ENCODE assay signal across 8 cellular contexts in genomic region chr18:12327510-12328178, GRCh38. TPM values are rescaled to one million over a fixed set of nuclear protein-coding genes. Genes with fewer than 3 reads are reported as not detected.
DNase-seq lines count a peak whose midpoint lies in the region; ATAC-seq, FAIRE-seq and TF ChIP-seq lines count a peak whose summit lies in the region.

No MANE protein-coding gene starts in this region.

- H3K27me3 ChIP-seq in ovary (no peaks in the 10 kb centered on the region), transverse colon (no peaks in the 10 kb centered on the region)

- DNase-seq in NCI-H446 (lab: John Stamatoyannopoulos, UW), result peak; percentile 20 to 35
- DNase-seq in NCI-H446 treated with DMSO at 0.1 percent for 48 hours (lab: John Stamatoyannopoulos, UW), result no peak
- DNase-seq in RCC 7860 (ENCODE audit: low spot score), result peak; percentile 48
- peak; percentile 85 to 87 for DNase-seq in activated T-cell treated with anti-CD3 and anti-CD28 coated beads, Interleukin-2, amount 50 U/mL, for 48 hours
- DNase-seq in foreskin fibroblast, result peak; percentile 63 to 88
- DNase-seq in ovary, result peak; percentile 57 to 76 (median 69)
- DNase-seq in transverse colon, result peak; percentile 81

- TF ChIP-seq CTCF in foreskin fibroblast (IDR thresholded peaks at IDR 0.05; ENCODE audit: low read depth, low read length) (peak; percentile 81), ovary (IDR thresholded peaks at IDR 0.05) (peak in 2 of 3 donors; percentile 27 to 43), transverse colon (IDR thresholded peaks at IDR 0.05) (peak; percentile 62 to 85 (median 75))

- H3K36me3 ChIP-seq in ovary, result no peaks in the 10 kb centered on the region
- H3K36me3 ChIP-seq in transverse colon, result peaks cover 0 to 30% (median 10%) of the 10 kb centered on the region in 4 donors

- 63 to 65% (median 65%) methylated on average over 11 of the region's 11 CpGs for WGBS in ovary, 3 donors
- 64% methylated on average over 11 of the region's 11 CpGs; no CpG with 5 or more reads in 1 of the 2 donors for WGBS in transverse colon (ENCODE audit: low coverage in 1 of 2), 2 donors

- FAIRE-seq in RCC 7860 (lab: Jason Lieb, UNC), result no peak

- H3K27ac ChIP-seq in ovary (no peak overlapping the region), transverse colon (peak overlapping the region in 2 of 4 donors; percentile 36 to 51)

- H3K4me1 ChIP-seq in ovary (ENCODE audit: insufficient read depth) (no peaks in the 10 kb centered on the region), transverse colon (no peaks in the 10 kb centered on the region)

- H3K9me3 ChIP-seq in ovary (no peaks in the 10 kb centered on the region), transverse colon (no peaks in the 10 kb centered on the region)

- TF ChIP-seq EP300 in ovary (IDR thresholded peaks at IDR 0.05), result no peak
- no peak for TF ChIP-seq EP300 in transverse colon (IDR thresholded peaks at IDR 0.05; ENCODE audit: low read depth)

- H3K4me3 ChIP-seq in foreskin fibroblast (ENCODE audit: low read depth in 1 of 2, low read length in 2 of 2) (no peak overlapping the region), ovary (no peak overlapping the region), transverse colon (no peak overlapping the region)

- in situ Hi-C loops in transverse colon (cut with MboI; ENCODE audit: low pct_ligation_motif_present in 1 of 4, low pct_unique_long_range_greater_than_20kb in 1 of 4, low sequenced_read_pairs in 3 of 4), result no loop called here

- peak; percentile 69 for ATAC-seq in HG03460 (IDR thresholded peaks at IDR 0.05; ENCODE audit: unreplicated experiment)

- intact Hi-C loops in ovary (cut with DNase I) (loop anchor here in 1 of 4 donors (10.0 kb wide), 1 partner anchor 47 kb away; the partner anchor contains the start of gene AFG3L2), transverse colon (cut with DNase I; ENCODE audit: low total_unique reads) (no loop called here)

- no peak for TF ChIP-seq POLR2A in ovary (IDR thresholded peaks at IDR 0.05)
- TF ChIP-seq POLR2A in transverse colon (IDR thresholded peaks at IDR 0.05), result no peak

RNA-seq across cellular contexts. Expression of gene TUBB6, which starts 19.6 kb away (rescaled TPM):
- total RNA-seq in ovary (100 to 1,000 TPM in 6 of 7 donors, 10 to 100 TPM in 1; 85.6 to 155 (median 139) TPM), transverse colon (100 to 1,000 TPM in 2 of 4 donors, 10 to 100 TPM in 2; 61.0 to 164 (median 108) TPM)
- 10 to 100 TPM; 77.3 to 95.5 TPM for polyA plus RNA-seq in ovary

RNA-seq across cellular contexts. Expression of gene AFG3L2, which starts 49.4 kb away (rescaled TPM):
- total RNA-seq in ovary, result 10 to 100 TPM; 28.7 to 42.5 (median 36.3) TPM
- 10 to 100 TPM; 28.3 to 30.0 TPM for polyA plus RNA-seq in ovary
- total RNA-seq in transverse colon, result 10 to 100 TPM; 74.1 to 95.6 (median 92.6) TPM
